In the genomic region with DNA sequence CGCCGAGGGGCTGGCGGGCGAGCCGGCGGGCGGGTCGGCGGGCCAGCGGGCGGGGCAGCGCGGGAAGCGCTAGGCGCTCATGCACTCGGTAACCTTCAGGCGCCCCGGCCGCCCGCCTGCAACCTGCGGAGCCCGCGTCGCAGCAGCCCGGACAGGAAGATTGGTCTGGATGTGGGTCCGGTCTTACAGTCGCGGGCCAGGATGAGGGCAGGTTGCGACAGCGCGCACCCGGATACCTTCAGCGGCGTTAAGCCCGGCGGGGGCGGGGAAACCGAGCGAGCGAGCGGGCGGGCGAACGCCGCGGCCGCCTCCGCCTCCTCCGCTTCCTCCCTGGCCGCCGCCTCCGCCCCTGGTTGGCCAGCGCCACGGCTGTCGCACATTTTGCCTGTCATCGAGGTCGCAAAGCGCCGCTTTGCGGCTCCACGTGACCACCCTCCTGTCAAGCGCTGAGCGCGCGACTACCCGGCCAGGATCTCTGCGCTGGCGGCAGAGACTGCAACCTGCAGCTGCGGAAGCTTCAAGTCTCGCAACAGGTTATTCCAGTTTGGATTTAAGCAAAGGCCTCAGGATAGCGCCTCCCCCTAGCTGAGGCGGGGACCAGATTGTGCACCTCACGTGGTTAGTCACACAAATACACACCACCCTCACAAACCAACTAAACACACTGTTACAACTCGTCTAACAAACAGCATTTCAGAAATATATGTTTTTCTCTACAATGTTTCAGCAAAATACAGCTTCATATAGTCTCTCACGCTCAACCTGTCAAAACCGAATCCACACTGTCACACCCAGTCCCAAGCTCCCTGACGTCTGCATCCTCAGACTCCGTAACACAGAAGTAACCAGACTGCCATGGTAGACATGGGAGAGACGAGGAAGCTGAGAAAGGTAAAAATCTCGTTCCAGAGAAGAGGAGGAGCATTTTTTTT, we compare ENCODE assay signal across 1 cellular context.
TF ChIP-seq lines count a peak whose summit lies in the region.

Gene FAF1 (minus strand): TSS at position 355 of the 932 bp plus-strand sequence. CDS start 456 bp downstream, outside the sequence.

TF ChIP-seq in GM23338, 12 proteins besides CTCF, POLR2A, EP300 and RAD21 (continued from another document):
- TF ChIP-seq, protein P1, sequence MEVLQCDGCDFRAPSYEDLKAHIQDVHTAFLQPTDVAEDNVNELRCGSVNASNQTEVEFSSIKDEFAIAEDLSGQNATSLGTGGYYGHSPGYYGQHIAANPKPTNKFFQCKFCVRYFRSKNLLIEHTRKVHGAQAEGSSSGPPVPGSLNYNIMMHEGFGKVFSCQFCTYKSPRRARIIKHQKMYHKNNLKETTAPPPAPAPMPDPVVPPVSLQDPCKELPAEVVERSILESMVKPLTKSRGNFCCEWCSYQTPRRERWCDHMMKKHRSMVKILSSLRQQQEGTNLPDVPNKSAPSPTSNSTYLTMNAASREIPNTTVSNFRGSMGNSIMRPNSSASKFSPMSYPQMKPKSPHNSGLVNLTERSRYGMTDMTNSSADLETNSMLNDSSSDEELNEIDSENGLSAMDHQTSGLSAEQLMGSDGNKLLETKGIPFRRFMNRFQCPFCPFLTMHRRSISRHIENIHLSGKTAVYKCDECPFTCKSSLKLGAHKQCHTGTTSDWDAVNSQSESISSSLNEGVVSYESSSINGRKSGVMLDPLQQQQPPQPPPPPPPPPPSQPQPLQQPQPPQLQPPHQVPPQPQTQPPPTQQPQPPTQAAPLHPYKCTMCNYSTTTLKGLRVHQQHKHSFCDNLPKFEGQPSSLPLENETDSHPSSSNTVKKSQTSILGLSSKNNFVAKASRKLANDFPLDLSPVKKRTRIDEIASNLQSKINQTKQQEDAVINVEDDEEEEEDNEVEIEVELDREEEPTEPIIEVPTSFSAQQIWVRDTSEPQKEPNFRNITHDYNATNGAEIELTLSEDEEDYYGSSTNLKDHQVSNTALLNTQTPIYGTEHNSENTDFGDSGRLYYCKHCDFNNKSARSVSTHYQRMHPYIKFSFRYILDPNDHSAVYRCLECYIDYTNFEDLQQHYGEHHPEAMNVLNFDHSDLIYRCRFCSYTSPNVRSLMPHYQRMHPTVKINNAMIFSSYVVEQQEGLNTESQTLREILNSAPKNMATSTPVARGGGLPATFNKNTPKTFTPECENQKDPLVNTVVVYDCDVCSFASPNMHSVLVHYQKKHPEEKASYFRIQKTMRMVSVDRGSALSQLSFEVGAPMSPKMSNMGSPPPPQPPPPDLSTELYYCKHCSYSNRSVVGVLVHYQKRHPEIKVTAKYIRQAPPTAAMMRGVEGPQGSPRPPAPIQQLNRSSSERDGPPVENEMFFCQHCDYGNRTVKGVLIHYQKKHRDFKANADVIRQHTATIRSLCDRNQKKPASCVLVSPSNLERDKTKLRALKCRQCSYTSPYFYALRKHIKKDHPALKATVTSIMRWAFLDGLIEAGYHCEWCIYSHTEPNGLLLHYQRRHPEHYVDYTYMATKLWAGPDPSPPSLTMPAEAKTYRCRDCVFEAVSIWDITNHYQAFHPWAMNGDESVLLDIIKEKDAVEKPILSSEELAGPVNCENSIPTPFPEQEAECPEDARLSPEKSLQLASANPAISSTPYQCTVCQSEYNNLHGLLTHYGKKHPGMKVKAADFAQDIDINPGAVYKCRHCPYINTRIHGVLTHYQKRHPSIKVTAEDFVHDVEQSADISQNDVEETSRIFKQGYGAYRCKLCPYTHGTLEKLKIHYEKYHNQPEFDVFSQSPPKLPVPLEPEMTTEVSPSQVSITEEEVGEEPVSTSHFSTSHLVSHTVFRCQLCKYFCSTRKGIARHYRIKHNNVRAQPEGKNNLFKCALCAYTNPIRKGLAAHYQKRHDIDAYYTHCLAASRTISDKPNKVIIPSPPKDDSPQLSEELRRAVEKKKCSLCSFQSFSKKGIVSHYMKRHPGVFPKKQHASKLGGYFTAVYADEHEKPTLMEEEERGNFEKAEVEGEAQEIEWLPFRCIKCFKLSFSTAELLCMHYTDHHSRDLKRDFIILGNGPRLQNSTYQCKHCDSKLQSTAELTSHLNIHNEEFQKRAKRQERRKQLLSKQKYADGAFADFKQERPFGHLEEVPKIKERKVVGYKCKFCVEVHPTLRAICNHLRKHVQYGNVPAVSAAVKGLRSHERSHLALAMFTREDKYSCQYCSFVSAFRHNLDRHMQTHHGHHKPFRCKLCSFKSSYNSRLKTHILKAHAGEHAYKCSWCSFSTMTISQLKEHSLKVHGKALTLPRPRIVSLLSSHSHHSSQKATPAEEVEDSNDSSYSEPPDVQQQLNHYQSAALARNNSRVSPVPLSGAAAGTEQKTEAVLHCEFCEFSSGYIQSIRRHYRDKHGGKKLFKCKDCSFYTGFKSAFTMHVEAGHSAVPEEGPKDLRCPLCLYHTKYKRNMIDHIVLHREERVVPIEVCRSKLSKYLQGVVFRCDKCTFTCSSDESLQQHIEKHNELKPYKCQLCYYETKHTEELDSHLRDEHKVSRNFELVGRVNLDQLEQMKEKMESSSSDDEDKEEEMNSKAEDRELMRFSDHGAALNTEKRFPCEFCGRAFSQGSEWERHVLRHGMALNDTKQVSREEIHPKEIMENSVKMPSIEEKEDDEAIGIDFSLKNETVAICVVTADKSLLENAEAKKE (CRISPR knock-in tag; IDR thresholded peaks at IDR 0.05) = no peak
- TF ChIP-seq POLR2AphosphoS5 (IDR thresholded peaks at IDR 0.05; ENCODE audit: low read depth) = peak; percentile 56
- no peak for TF ChIP-seq JUNB (IDR thresholded peaks at IDR 0.05; ENCODE audit: unreplicated experiment)
- TF ChIP-seq CREB1 (CRISPR knock-in tag; IDR thresholded peaks at IDR 0.05; ENCODE audit: low read depth) = peak; percentile 97
- TF ChIP-seq, protein P2, sequence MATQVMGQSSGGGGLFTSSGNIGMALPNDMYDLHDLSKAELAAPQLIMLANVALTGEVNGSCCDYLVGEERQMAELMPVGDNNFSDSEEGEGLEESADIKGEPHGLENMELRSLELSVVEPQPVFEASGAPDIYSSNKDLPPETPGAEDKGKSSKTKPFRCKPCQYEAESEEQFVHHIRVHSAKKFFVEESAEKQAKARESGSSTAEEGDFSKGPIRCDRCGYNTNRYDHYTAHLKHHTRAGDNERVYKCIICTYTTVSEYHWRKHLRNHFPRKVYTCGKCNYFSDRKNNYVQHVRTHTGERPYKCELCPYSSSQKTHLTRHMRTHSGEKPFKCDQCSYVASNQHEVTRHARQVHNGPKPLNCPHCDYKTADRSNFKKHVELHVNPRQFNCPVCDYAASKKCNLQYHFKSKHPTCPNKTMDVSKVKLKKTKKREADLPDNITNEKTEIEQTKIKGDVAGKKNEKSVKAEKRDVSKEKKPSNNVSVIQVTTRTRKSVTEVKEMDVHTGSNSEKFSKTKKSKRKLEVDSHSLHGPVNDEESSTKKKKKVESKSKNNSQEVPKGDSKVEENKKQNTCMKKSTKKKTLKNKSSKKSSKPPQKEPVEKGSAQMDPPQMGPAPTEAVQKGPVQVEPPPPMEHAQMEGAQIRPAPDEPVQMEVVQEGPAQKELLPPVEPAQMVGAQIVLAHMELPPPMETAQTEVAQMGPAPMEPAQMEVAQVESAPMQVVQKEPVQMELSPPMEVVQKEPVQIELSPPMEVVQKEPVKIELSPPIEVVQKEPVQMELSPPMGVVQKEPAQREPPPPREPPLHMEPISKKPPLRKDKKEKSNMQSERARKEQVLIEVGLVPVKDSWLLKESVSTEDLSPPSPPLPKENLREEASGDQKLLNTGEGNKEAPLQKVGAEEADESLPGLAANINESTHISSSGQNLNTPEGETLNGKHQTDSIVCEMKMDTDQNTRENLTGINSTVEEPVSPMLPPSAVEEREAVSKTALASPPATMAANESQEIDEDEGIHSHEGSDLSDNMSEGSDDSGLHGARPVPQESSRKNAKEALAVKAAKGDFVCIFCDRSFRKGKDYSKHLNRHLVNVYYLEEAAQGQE (IDR thresholded peaks at IDR 0.05; ENCODE audit: unreplicated experiment) = no peak
- no peak for TF ChIP-seq ZNF114 (CRISPR knock-in tag; IDR thresholded peaks at IDR 0.05)
